Comparison of ENCODE assay signal across 18 cellular contexts in genomic region chr14:87108726-87109125, GRCh38.
DNase-seq lines count a peak whose midpoint lies in the region; ATAC-seq and TF ChIP-seq lines count a peak whose summit lies in the region.
"Had no signal": no experiment of that assay in that cellular context is flagged by ENCODE, and none has a peak within 500 bp of the region (broad histone marks: within the 10 kb centered on the region; RNA-seq: fewer than 3 reads in every experiment).

No MANE protein-coding gene starts in this region.

- no peaks in the 10 kb centered on the region for H4K20me1 ChIP-seq in OCI-LY7 (ENCODE audit: insufficient read depth, low read length)
- no peaks in the 10 kb centered on the region for H4K20me1 ChIP-seq in fibroblast of lung (ENCODE audit: control insufficient read depth, extremely low read depth, insufficient read depth, low read length)

- H2AFZ ChIP-seq in OCI-LY7 (ENCODE audit: low read length), result peak overlapping the region; percentile 12; the same call in 1 of the 2 replicates
- H2AFZ ChIP-seq in fibroblast of lung (ENCODE audit: low read length), result no peak overlapping the region

- peaks cover 0 to 7% (median 3%) of the 10 kb centered on the region in 7 donors for H3K9me3 Mint-ChIP-seq in CD14-positive monocyte
- H3K9me3 Mint-ChIP-seq: activated naive CD4-positive, alpha-beta T cell treated with anti-CD3 and anti-CD28 coated beads, Interleukin-2, amount 10 ng/mL, durations not matched to agents 7 days and 5 days had no signal

- DNase-seq in EH (ENCODE audit: low read depth) (peak; percentile 43), OCI-LY7 (ENCODE audit: low spot score) (no peak), fibroblast of lung (ENCODE audit: low read depth in 2 of 2) (peak; percentile 73 to 93), occipital lobe (lab: John Stamatoyannopoulos, UW) (peak; percentile 30), CD14-positive monocyte (ENCODE audit: low spot score) (no peak), transverse colon (no peak)
- DNase-seq: activated CD4-positive, alpha-beta T cell treated with anti-CD3 and anti-CD28 coated beads for 36 hours; activated CD8-positive, alpha-beta memory T cell treated with anti-CD3 and anti-CD28 coated beads, Interleukin-2, amount 50 U/mL, for 48 hours; activated naive CD4-positive, alpha-beta T cell treated with anti-CD3 and anti-CD28 coated beads, Interleukin-2, amount 10 ng/mL, durations not matched to agents 7 days and 5 days; CD4-positive, alpha-beta memory T cell; HFFc6; NCI-H1092 treated with DMSO at 0.1 percent for 48 hours; Right ventricle myocardium superior; stimulated activated CD8-positive, alpha-beta memory T cell treated with anti-CD3 and anti-CD28 coated beads, Interleukin-4, amount 100 ng/mL, for 48 hours had no signal

- CTCF ChIA-PET in OCI-LY7 (lab: Charles Lee; ENCODE audit: unreplicated experiment), result no interaction called here

- in situ Hi-C loops in transverse colon (cut with MboI; ENCODE audit: low pct_ligation_motif_present in 1 of 4, low pct_unique_long_range_greater_than_20kb in 1 of 4, low sequenced_read_pairs in 3 of 4), result no loop called here

- no peak overlapping the region for H3K4me3 Mint-ChIP-seq in CD14-positive monocyte
- H3K4me3 Mint-ChIP-seq: activated CD4-positive, alpha-beta T cell treated with anti-CD3 and anti-CD28 coated beads for 36 hours; activated naive CD4-positive, alpha-beta T cell treated with anti-CD3 and anti-CD28 coated beads, Interleukin-2, amount 10 ng/mL, durations not matched to agents 7 days and 5 days; CD4-positive, alpha-beta memory T cell; HFFc6 had no signal

- H3K9me3 ChIP-seq in OCI-LY7 (ENCODE audit: low read length), result peaks cover 14% of the 10 kb centered on the region; the same call in 1 of the 2 replicates
- no peaks in the 10 kb centered on the region for H3K9me3 ChIP-seq in fibroblast of lung (ENCODE audit: control insufficient read depth, insufficient read depth, low read depth, low read length)
- H3K9me3 ChIP-seq in transverse colon, result no peaks in the 10 kb centered on the region
- H3K9me3 ChIP-seq: right atrium auricular region had no signal

- H3K27ac ChIP-seq in OCI-LY7 (ENCODE audit: low read depth, low read length, poor library complexity, severe bottlenecking) (no peak overlapping the region), fibroblast of lung (ENCODE audit: insufficient read depth, low read length) (no peak overlapping the region), transverse colon (no peak overlapping the region)
- H3K27ac ChIP-seq: cardiac muscle cell, right atrium auricular region had no signal

- H3K4me3 ChIP-seq in OCI-LY7 (ENCODE audit: low read depth, low read length, poor library complexity, severe bottlenecking) (no peak overlapping the region), fibroblast of lung (replicated peaks in 1 of 4; ENCODE audit: control extremely low read depth in 1 of 4, insufficient read depth in 1 of 4, low read depth in 3 of 4, low read length in 4 of 4) (no peak overlapping the region), transverse colon (no peak overlapping the region)
- H3K4me3 ChIP-seq: cardiac muscle cell, right atrium auricular region had no signal

- no TSS peak for BruUV-seq in OCI-LY7 (replicated peaks; lab: Mats Ljungman, UMichigan)

- peaks cover 10% of the 10 kb centered on the region for H3K36me3 ChIP-seq in OCI-LY7 (ENCODE audit: insufficient read depth, low read length)
- no peaks in the 10 kb centered on the region for H3K36me3 ChIP-seq in fibroblast of lung (ENCODE audit: control insufficient read depth, insufficient read depth, low read length)
- no peaks in the 10 kb centered on the region for H3K36me3 ChIP-seq in transverse colon
- H3K36me3 ChIP-seq: cardiac muscle cell, right atrium auricular region had no signal

- ATAC-seq in HG03196 (IDR thresholded peaks at IDR 0.05; ENCODE audit: unreplicated experiment) (no peak), GM18870 (IDR thresholded peaks at IDR 0.05; ENCODE audit: unreplicated experiment) (no peak)
- ATAC-seq: activated CD4-positive, alpha-beta T cell treated with anti-CD3 and anti-CD28 coated beads for 36 hours had no signal

- H3K9ac ChIP-seq in fibroblast of lung (ENCODE audit: insufficient read depth, low read length), result no peak overlapping the region

- TF ChIP-seq EP300 in transverse colon (IDR thresholded peaks at IDR 0.05; ENCODE audit: low read depth), result no peak

- TF ChIP-seq CTCF in OCI-LY7 (conservative IDR thresholded peaks at IDR 0.05; ENCODE audit: low read length) (no peak), fibroblast of lung (conservative IDR thresholded peaks at IDR 0.05 in 1 of 2, IDR thresholded peaks at IDR 0.05 in 1 of 2; ENCODE audit: low read depth in 1 of 2, low read length in 2 of 2) (no peak), CD14-positive monocyte (IDR thresholded peaks at IDR 0.05) (no peak), transverse colon (IDR thresholded peaks at IDR 0.05) (no peak)

- 72 to 78% methylated on average over 3 of the region's 3 CpGs for WGBS in transverse colon (ENCODE audit: low coverage in 1 of 2), 2 donors

- POLR2A ChIA-PET in OCI-LY7 (lab: Charles Lee), result interaction anchor here (0.6 to 1.1 kb wide), 3 partner anchors 21 to 152 kb away, joined by 3 to 5 read pairs (median 4); no protein-coding TSS in a partner anchor

- no peak for TF ChIP-seq POLR2A in transverse colon (IDR thresholded peaks at IDR 0.05)

- H3K9me2 ChIP-seq in OCI-LY7 (ENCODE audit: insufficient read depth, low read length), result no peaks in the 10 kb centered on the region

- no peaks in the 10 kb centered on the region for H3K36me3 Mint-ChIP-seq in CD14-positive monocyte
- H3K36me3 Mint-ChIP-seq: activated naive CD4-positive, alpha-beta T cell treated with anti-CD3 and anti-CD28 coated beads, Interleukin-2, amount 10 ng/mL, durations not matched to agents 7 days and 5 days; CD4-positive, alpha-beta memory T cell had no signal

- no peaks in the 10 kb centered on the region for H3K27me3 Mint-ChIP-seq in CD14-positive monocyte (ENCODE audit: low read depth in 3 of 3)
- H3K27me3 Mint-ChIP-seq: activated CD4-positive, alpha-beta T cell treated with anti-CD3 and anti-CD28 coated beads for 36 hours; activated naive CD4-positive, alpha-beta T cell treated with anti-CD3 and anti-CD28 coated beads, Interleukin-2, amount 10 ng/mL, durations not matched to agents 7 days and 5 days; CD4-positive, alpha-beta memory T cell had no signal

- H3K4me2 ChIP-seq in OCI-LY7 (ENCODE audit: low read length) (no peak overlapping the region), fibroblast of lung (ENCODE audit: extremely low read depth, insufficient read depth, low read length) (no peak overlapping the region)

- H3K4me1 Mint-ChIP-seq in CD14-positive monocyte, result no peaks in the 10 kb centered on the region
- H3K4me1 Mint-ChIP-seq: activated CD4-positive, alpha-beta T cell treated with anti-CD3 and anti-CD28 coated beads for 36 hours; activated naive CD4-positive, alpha-beta T cell treated with anti-CD3 and anti-CD28 coated beads, Interleukin-2, amount 10 ng/mL, durations not matched to agents 7 days and 5 days; CD4-positive, alpha-beta memory T cell had no signal

- intact Hi-C loops in OCI-LY7 (cut with micrococcal nuclease; ENCODE audit: unreplicated experiment), result no loop called here
- intact Hi-C loops in CD14-positive monocyte (cut with micrococcal nuclease), result no loop called here
- intact Hi-C loops in transverse colon (cut with DNase I; ENCODE audit: low total_unique reads), result no loop called here

- H3K79me2 ChIP-seq in OCI-LY7 (ENCODE audit: insufficient read depth, low read depth, low read length) (no peaks in the 10 kb centered on the region), fibroblast of lung (ENCODE audit: control insufficient read depth, insufficient read depth, low read length) (no peaks in the 10 kb centered on the region)

- H3K27me3 ChIP-seq in fibroblast of lung (ENCODE audit: control insufficient read depth, insufficient read depth, low read length), result no peaks in the 10 kb centered on the region
- no peaks in the 10 kb centered on the region for H3K27me3 ChIP-seq in transverse colon
- H3K27me3 ChIP-seq: cardiac muscle cell, right atrium auricular region had no signal

- H3K27ac Mint-ChIP-seq in CD14-positive monocyte, result no peak overlapping the region
- H3K27ac Mint-ChIP-seq: activated CD4-positive, alpha-beta T cell treated with anti-CD3 and anti-CD28 coated beads for 36 hours; activated naive CD4-positive, alpha-beta T cell treated with anti-CD3 and anti-CD28 coated beads, Interleukin-2, amount 10 ng/mL, durations not matched to agents 7 days and 5 days; CD4-positive, alpha-beta memory T cell; HFFc6 had no signal

- H3K4me1 ChIP-seq in OCI-LY7 (ENCODE audit: insufficient read depth, low read length, poor library complexity, severe bottlenecking), result peaks cover 40% of the 10 kb centered on the region
- H3K4me1 ChIP-seq in fibroblast of lung (ENCODE audit: control insufficient read depth, extremely low read depth, insufficient read depth, low read length), result no peaks in the 10 kb centered on the region
- H3K4me1 ChIP-seq in transverse colon, result no peaks in the 10 kb centered on the region
- H3K4me1 ChIP-seq: right atrium auricular region had no signal

Comparison
In these comparisons a context has a peak if more than half of its experiments do, and no peak if none do; other contexts are left out.
1. DNase-seq: peak in EH (single experiment), fibroblast of lung (2 of 2) and occipital lobe (single experiment); none in OCI-LY7 (single experiment), CD14-positive monocyte (single experiment) and transverse colon (single experiment).